In genomic region chr9:127785023-127785932, GRCh38 we compare ENCODE assay signal across 1 cellular context.
TF ChIP-seq lines count a peak whose summit lies in the region.

No MANE protein-coding gene starts in this region.

TF ChIP-seq in HepG2, 621 proteins besides CTCF, POLR2A, EP300 and RAD21 (continues in another document):
- TF ChIP-seq RFX3 (CRISPR knock-in tag; IDR thresholded peaks at IDR 0.05) (peak; percentile 70), ZNF672 (CRISPR knock-in tag; IDR thresholded peaks at IDR 0.05) (no peak), MLXIP (CRISPR knock-in tag; IDR thresholded peaks at IDR 0.05; ENCODE audit: borderline replicate concordance) (no peak), TGIF2 (CRISPR knock-in tag; IDR thresholded peaks at IDR 0.05) (no peak), PTBP1 (IDR thresholded peaks at IDR 0.05; ENCODE audit: low read depth, low read length, poor library complexity, severe bottlenecking) (no peak), ZNF232 (CRISPR knock-in tag; IDR thresholded peaks at IDR 0.05; ENCODE audit: borderline replicate concordance) (no peak), NONO (IDR thresholded peaks at IDR 0.05) (no peak), NONO (CRISPR knock-in tag; conservative IDR thresholded peaks at IDR 0.05) (no peak), ZBTB43 (CRISPR knock-in tag; conservative IDR thresholded peaks at IDR 0.05) (no peak), HMGXB4 (CRISPR knock-in tag; IDR thresholded peaks at IDR 0.05; ENCODE audit: borderline replicate concordance in 1 of 2, low read depth in 1 of 2) (peak; percentile 48 to 66; a peak in 2 of 4 replicates), ZNF639 (CRISPR knock-in tag; conservative IDR thresholded peaks at IDR 0.05) (0 out of 2 replicates have a peak, but pooled peaks have one; percentile 7), ZNF33B (CRISPR knock-in tag; IDR thresholded peaks at IDR 0.05) (no peak), SRSF4 (IDR thresholded peaks at IDR 0.05; ENCODE audit: low read depth, low read length, poor library complexity, severe bottlenecking) (no peak), ZSCAN30 (CRISPR knock-in tag; IDR thresholded peaks at IDR 0.05) (no peak), TP53 (CRISPR knock-in tag; conservative IDR thresholded peaks at IDR 0.05) (no peak), DR1 (CRISPR knock-in tag; IDR thresholded peaks at IDR 0.05) (no peak), ATM (IDR thresholded peaks at IDR 0.05; ENCODE audit: borderline replicate concordance) (no peak), ZNF441 (CRISPR knock-in tag; IDR thresholded peaks at IDR 0.05; ENCODE audit: borderline replicate concordance) (no peak), ARNTL (CRISPR knock-in tag; IDR thresholded peaks at IDR 0.05) (0 out of 2 replicates have a peak, but pooled peaks have one; percentile 23), SNAPC5 (CRISPR knock-in tag; IDR thresholded peaks at IDR 0.05; ENCODE audit: borderline replicate concordance) (no peak), RFXAP (CRISPR knock-in tag; IDR thresholded peaks at IDR 0.05; ENCODE audit: borderline replicate concordance) (no peak), RFX1 (IDR thresholded peaks at IDR 0.05) (peak; percentile 53), NPAS2 (CRISPR knock-in tag; IDR thresholded peaks at IDR 0.05; ENCODE audit: borderline replicate concordance) (no peak), MAX (IDR thresholded peaks at IDR 0.05) (peak; percentile 12; the same call in 1 of the 2 replicates), LCORL (IDR thresholded peaks at IDR 0.05) (no peak), LCORL (CRISPR knock-in tag; IDR thresholded peaks at IDR 0.05) (peak; percentile 51; the same call in 1 of the 2 replicates), ZNF121 (CRISPR knock-in tag; IDR thresholded peaks at IDR 0.05) (peak; percentile 37; the same call in 1 of the 2 replicates), ARID4A (CRISPR knock-in tag; IDR thresholded peaks at IDR 0.05; ENCODE audit: borderline replicate concordance) (0 out of 2 replicates have a peak, but pooled peaks have one; percentile 29), GTF2F1 (IDR thresholded peaks at IDR 0.05; ENCODE audit: low read length) (no peak), PCBP1 (IDR thresholded peaks at IDR 0.05; ENCODE audit: borderline replicate concordance, low read depth, low read length) (no peak), TERF1 (CRISPR knock-in tag; IDR thresholded peaks at IDR 0.05) (no peak), AGO1 (IDR thresholded peaks at IDR 0.05; ENCODE audit: low read depth, low read length, poor library complexity, severe bottlenecking) (peak; percentile 37), ZNF615 (CRISPR knock-in tag; IDR thresholded peaks at IDR 0.05; ENCODE audit: borderline replicate concordance) (no peak), ZNF746 (CRISPR knock-in tag; IDR thresholded peaks at IDR 0.05) (peak; percentile 63; the same call in 1 of the 2 replicates), ZNF580 (CRISPR knock-in tag; IDR thresholded peaks at IDR 0.05; ENCODE audit: borderline replicate concordance, low read depth) (no peak), SAP130 (CRISPR knock-in tag; IDR thresholded peaks at IDR 0.05; ENCODE audit: low read depth) (peak; percentile 53), SP4 (CRISPR knock-in tag; IDR thresholded peaks at IDR 0.05) (peak; percentile 47; the same call in 1 of the 2 replicates), ARID2 (CRISPR knock-in tag; IDR thresholded peaks at IDR 0.05; ENCODE audit: borderline replicate concordance) (no peak), ZNF432 (CRISPR knock-in tag; IDR thresholded peaks at IDR 0.05; ENCODE audit: borderline replicate concordance) (no peak), EZH2 (conservative IDR thresholded peaks at IDR 0.05; ENCODE audit: low read depth, low read length) (no peak), RORA (CRISPR knock-in tag; IDR thresholded peaks at IDR 0.05) (no peak), THAP11 (CRISPR knock-in tag; IDR thresholded peaks at IDR 0.05) (peak; percentile 79), PREB (CRISPR knock-in tag; IDR thresholded peaks at IDR 0.05) (no peak), TCF7L2 (IDR thresholded peaks at IDR 0.05; ENCODE audit: low read depth, low read length) (no peak), KDM6A (CRISPR knock-in tag; IDR thresholded peaks at IDR 0.05; ENCODE audit: low read depth) (no peak), ZNF10 (CRISPR knock-in tag; IDR thresholded peaks at IDR 0.05; ENCODE audit: borderline replicate concordance, low read depth) (no peak), STAG1 (CRISPR knock-in tag; IDR thresholded peaks at IDR 0.05) (peak; percentile 73), ZMAT3 (CRISPR knock-in tag; conservative IDR thresholded peaks at IDR 0.05) (no peak; the same call in 1 of the 2 replicates), TAF15 (IDR thresholded peaks at IDR 0.05; ENCODE audit: low read depth, low read length, poor library complexity, severe bottlenecking) (peak; percentile 1)
